In the genomic region with DNA sequence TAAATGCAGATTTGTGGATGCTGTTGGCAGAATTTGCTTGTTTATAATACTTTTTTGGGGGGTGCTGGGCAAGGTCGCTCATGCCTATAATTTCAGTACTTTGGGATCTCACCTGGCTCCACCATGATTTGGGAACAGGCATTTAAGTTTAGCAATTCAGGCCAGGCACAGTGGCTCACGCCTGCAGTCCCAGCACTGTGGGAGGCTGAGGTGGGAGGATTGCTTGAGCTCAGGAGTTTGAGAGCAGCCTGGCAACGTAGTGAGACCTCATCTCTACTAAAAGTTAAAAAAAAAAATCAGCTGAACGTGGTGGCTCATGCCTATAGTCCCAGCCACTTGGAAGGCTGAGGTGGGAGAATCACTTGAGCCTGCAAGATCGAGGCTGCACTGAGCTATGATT, we compare ENCODE assay signal across 16 cellular contexts. TPM values are rescaled to one million over a fixed set of nuclear protein-coding genes. Genes with fewer than 3 reads are reported as not detected.
A peak's percentile ranks its signal among the peaks of the same experiment; 100 is the strongest.
DNase-seq lines count a peak whose midpoint lies in the region; ATAC-seq, FAIRE-seq and TF ChIP-seq lines count a peak whose summit lies in the region.
"Had no signal": no experiment of that assay in that cellular context is flagged by ENCODE, and none has a peak within 500 bp of the region (broad histone marks: within the 10 kb centered on the region; RNA-seq: fewer than 3 reads in every experiment).

No MANE protein-coding gene starts in this region.

- H2BK15ac ChIP-seq in mesendoderm (replicated peaks; ENCODE audit: low read depth) = no peak overlapping the region

- H3K56ac ChIP-seq in mesendoderm (ENCODE audit: low read length) = no peak overlapping the region

- H3K4me2 ChIP-seq in A549 (peak overlapping the region; percentile 61; the same call in 1 of the 3 replicates), mesendoderm (ENCODE audit: low read length) (no peak overlapping the region)

- H3K4me1 ChIP-seq in A549 = peaks cover 49% of the 10 kb centered on the region
- H3K4me1 ChIP-seq in HEK293 (ENCODE audit: control insufficient read depth, insufficient read depth, low read length) = peaks cover 11% of the 10 kb centered on the region
- peaks cover 52% of the 10 kb centered on the region for H3K4me1 ChIP-seq in RWPE2 (ENCODE audit: insufficient read depth, poor library complexity, severe bottlenecking)
- peaks cover 7% of the 10 kb centered on the region for H3K4me1 ChIP-seq in mesendoderm (ENCODE audit: control insufficient read depth, low read depth, low read length)
- H3K4me1 ChIP-seq: BE2C had no signal

- no peak overlapping the region for H3K4ac ChIP-seq in mesendoderm (ENCODE audit: low read depth, low read length)

- H3K9ac ChIP-seq in mesendoderm (ENCODE audit: low read length) = no peak overlapping the region

- ATAC-seq in A549 (no peak), RWPE2 (ENCODE audit: low read depth) (no peak)
- ATAC-seq: HCT116 had no signal

- WGBS in A549 (ENCODE audit: missing lambda C conversion rate) = 91% methylated on average over 5 of the region's 5 CpGs
- WGBS in mesendoderm (ENCODE audit: extremely low coverage, insufficient coverage, low lambda C conversion rate) = no CpG with 5 or more reads among the region's 5 CpGs

- no peak for TF ChIP-seq POLR2A in A549 (IDR thresholded peaks at IDR 0.05; ENCODE audit: low read length)

- no peak for TF ChIP-seq RAD21 in A549 (conservative IDR thresholded peaks at IDR 0.05 in 1 of 2, IDR thresholded peaks at IDR 0.05 in 1 of 2)

- H3K27me3 ChIP-seq in RWPE2 (ENCODE audit: insufficient read depth, poor library complexity, severe bottlenecking) = no peaks in the 10 kb centered on the region
- H3K27me3 ChIP-seq in mesendoderm (ENCODE audit: insufficient read depth, low read length, poor library complexity) = no peaks in the 10 kb centered on the region
- H3K27me3 ChIP-seq: BE2C had no signal

- H4K8ac ChIP-seq in mesendoderm (ENCODE audit: low read depth, low read length) = no peak overlapping the region

- H2BK5ac ChIP-seq in mesendoderm (ENCODE audit: low read length) = no peak overlapping the region

- H3K9me3 ChIP-seq in A549 (no peaks in the 10 kb centered on the region), HEK293 (ENCODE audit: control insufficient read depth, insufficient read depth, low read depth, low read length) (no peaks in the 10 kb centered on the region), RWPE2 (ENCODE audit: severe bottlenecking) (no peaks in the 10 kb centered on the region)
- H3K9me3 ChIP-seq: BE2C had no signal

- no peak for TF ChIP-seq EP300 in A549 (IDR thresholded peaks at IDR 0.05)

- no peak overlapping the region for H3K23ac ChIP-seq in mesendoderm (ENCODE audit: low read length)

- H3K36me3 ChIP-seq in HEK293 (ENCODE audit: control insufficient read depth in 2 of 2, insufficient read depth in 1 of 2, low read length in 2 of 2) (no peaks in the 10 kb centered on the region; a peak in 1 of 3 replicates), RWPE2 (ENCODE audit: low read depth) (0 out of 2 replicates have a peak, but pooled peaks cover under 1% of the 10 kb centered on the region), mesendoderm (ENCODE audit: control insufficient read depth, insufficient read depth, low read length) (no peaks in the 10 kb centered on the region)
- H3K36me3 ChIP-seq: BE2C had no signal

- FAIRE-seq in A549 (lab: Jason Lieb, UNC) = no peak
- FAIRE-seq: A204.1, GM12892, H54 had no signal

- H3K4me3 ChIP-seq in A549 (no peak overlapping the region), HEK293 (ENCODE audit: low read depth, low read length) (no peak overlapping the region), RWPE2 (ENCODE audit: severe bottlenecking) (no peak overlapping the region), mesendoderm (ENCODE audit: low read length) (no peak overlapping the region)

- TF ChIP-seq CTCF in A549 (IDR thresholded peaks at IDR 0.05) (no peak), HEK293 (tag by site-specific recombination; IDR thresholded peaks at IDR 0.05) (no peak), RWPE2 (IDR thresholded peaks at IDR 0.05; ENCODE audit: poor library complexity, severe bottlenecking) (no peak)

- H3K27ac ChIP-seq in A549 = peak overlapping the region in 1 of 2 experiments; percentile 67; a peak in 3 of 6 replicates
- H3K27ac ChIP-seq in HEK293 (ENCODE audit: extremely low read depth, low read depth, low read length) = no peak overlapping the region
- peak overlapping the region; percentile 97 for H3K27ac ChIP-seq in RWPE2 (ENCODE audit: poor library complexity, severe bottlenecking)
- no peak overlapping the region for H3K27ac ChIP-seq in mesendoderm (ENCODE audit: low read depth, low read length)
- H3K27ac ChIP-seq: C4-2B had no signal

- H3K18ac ChIP-seq in mesendoderm (ENCODE audit: low read length) = no peak overlapping the region

- no peak for DNase-seq in A549 (ENCODE audit: low read depth in 1 of 2, low spot score in 1 of 2)
- DNase-seq in RWPE2 (ENCODE audit: low spot score) = no peak
- peak; percentile 30 for DNase-seq in mesendoderm
- DNase-seq in hepatic stellate cell (ENCODE audit: low spot score) = no peak
- DNase-seq in GM19238 (ENCODE audit: insufficient read length, low spot score) = no peak
- no peak for DNase-seq in NCI-H524 (lab: John Stamatoyannopoulos, UW)
- DNase-seq: BE2C; CD4-positive, alpha-beta memory T cell; DND-41; GDM1 had no signal

- POLR2A ChIA-PET in A549 (lab: Yijun Ruan, JAX) (no interaction called here), HEK293 (lab: Yijun Ruan, JAX) (interaction anchor here (0.7 kb wide), 1 partner anchor 32 kb away, joined by 4 read pairs; no protein-coding TSS in a partner anchor)

- no peak overlapping the region for H4K5ac ChIP-seq in mesendoderm (ENCODE audit: low read length)

- H3K79me2 ChIP-seq in mesendoderm (ENCODE audit: control insufficient read depth, insufficient read depth, low read length) = no peaks in the 10 kb centered on the region

- no peak overlapping the region for H2BK120ac ChIP-seq in mesendoderm (ENCODE audit: low read depth, low read length)

- H2AK5ac ChIP-seq in mesendoderm (ENCODE audit: low read length) = no peak overlapping the region

- H3K79me1 ChIP-seq in mesendoderm (ENCODE audit: low read length) = peaks cover 8% of the 10 kb centered on the region

- CTCF ChIA-PET in A549 (lab: Yijun Ruan, JAX) = interaction anchor here (0.6 to 1.2 kb wide), 3 partner anchors 8 to 130 kb away, joined by 3 read pairs; no protein-coding TSS in a partner anchor
- CTCF ChIA-PET in HEK293 (lab: Yijun Ruan, JAX) = interaction anchor here (0.7 kb wide), 1 partner anchor 61 kb away, joined by 4 read pairs; no protein-coding TSS in a partner anchor

TF ChIP-seq in A549, 52 proteins besides CTCF, POLR2A, EP300 and RAD21:
- TF ChIP-seq CHD4 (IDR thresholded peaks at IDR 0.05; ENCODE audit: borderline replicate concordance) (no peak), KDM1A (IDR thresholded peaks at IDR 0.05; ENCODE audit: low read depth) (no peak), ESRRA (IDR thresholded peaks at IDR 0.05; ENCODE audit: borderline replicate concordance, low read length) (no peak), CBX2 (IDR thresholded peaks at IDR 0.05; ENCODE audit: borderline replicate concordance, low read depth) (no peak), RARB (CRISPR knock-in tag; IDR thresholded peaks at IDR 0.05) (no peak), KDM5A (IDR thresholded peaks at IDR 0.05) (no peak), NPAS2 (CRISPR knock-in tag; IDR thresholded peaks at IDR 0.05; ENCODE audit: borderline replicate concordance) (no peak), JUNB (IDR thresholded peaks at IDR 0.05) (no peak), HOXA7 (CRISPR knock-in tag; IDR thresholded peaks at IDR 0.05) (no peak)
- TF ChIP-seq, protein P1, sequence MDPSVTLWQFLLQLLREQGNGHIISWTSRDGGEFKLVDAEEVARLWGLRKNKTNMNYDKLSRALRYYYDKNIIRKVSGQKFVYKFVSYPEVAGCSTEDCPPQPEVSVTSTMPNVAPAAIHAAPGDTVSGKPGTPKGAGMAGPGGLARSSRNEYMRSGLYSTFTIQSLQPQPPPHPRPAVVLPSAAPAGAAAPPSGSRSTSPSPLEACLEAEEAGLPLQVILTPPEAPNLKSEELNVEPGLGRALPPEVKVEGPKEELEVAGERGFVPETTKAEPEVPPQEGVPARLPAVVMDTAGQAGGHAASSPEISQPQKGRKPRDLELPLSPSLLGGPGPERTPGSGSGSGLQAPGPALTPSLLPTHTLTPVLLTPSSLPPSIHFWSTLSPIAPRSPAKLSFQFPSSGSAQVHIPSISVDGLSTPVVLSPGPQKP (IDR thresholded peaks at IDR 0.05; ENCODE audit: low read depth, low read length) = no peak
TF ChIP-seq in A549: peak in this region for 0.

TF ChIP-seq in HEK293, 187 proteins besides CTCF, POLR2A, EP300 and RAD21:
- TF ChIP-seq ZFHX2 (tag by site-specific recombination; conservative IDR thresholded peaks at IDR 0.05) (peak; percentile 52; the same call in 1 of the 2 replicates), EGR2 (tag by site-specific recombination; IDR thresholded peaks at IDR 0.05; ENCODE audit: low read depth) (0 out of 2 replicates have a peak, but pooled peaks have one; percentile 15), ZNF214 (tag by site-specific recombination; IDR thresholded peaks at IDR 0.05; ENCODE audit: borderline replicate concordance) (no peak)
- TF ChIP-seq, protein P2, sequence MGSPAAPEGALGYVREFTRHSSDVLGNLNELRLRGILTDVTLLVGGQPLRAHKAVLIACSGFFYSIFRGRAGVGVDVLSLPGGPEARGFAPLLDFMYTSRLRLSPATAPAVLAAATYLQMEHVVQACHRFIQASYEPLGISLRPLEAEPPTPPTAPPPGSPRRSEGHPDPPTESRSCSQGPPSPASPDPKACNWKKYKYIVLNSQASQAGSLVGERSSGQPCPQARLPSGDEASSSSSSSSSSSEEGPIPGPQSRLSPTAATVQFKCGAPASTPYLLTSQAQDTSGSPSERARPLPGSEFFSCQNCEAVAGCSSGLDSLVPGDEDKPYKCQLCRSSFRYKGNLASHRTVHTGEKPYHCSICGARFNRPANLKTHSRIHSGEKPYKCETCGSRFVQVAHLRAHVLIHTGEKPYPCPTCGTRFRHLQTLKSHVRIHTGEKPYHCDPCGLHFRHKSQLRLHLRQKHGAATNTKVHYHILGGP (tag by site-specific recombination; IDR thresholded peaks at IDR 0.05) = no peak

RNA-seq across cellular contexts. Expression of a gene that starts 20.7 kb away (rescaled TPM):
- 19.5 and 21.2 TPM in 2 replicates for polyA plus RNA-seq in A549 (2011; rRNA removed)
- polyA plus RNA-seq in A549 (2012; cell fraction: cytosol; rRNA removed) = 6.3 and 7.0 TPM in 2 replicates
- polyA plus RNA-seq in A549 (2012; cell fraction: nucleus; rRNA removed) = 18.2 and 19.3 TPM in 2 replicates
- polyA plus RNA-seq in A549 (2017; fragmentation: RNase III; extraction: RNeasy Plus Mini Kit Qiagen cat#74134 plus additional on column Dnase treatment) = 8.1 to 10.0 TPM (median 9.2 TPM) in 3 replicates
- 43.3 and 47.4 TPM in 2 replicates for polyA minus RNA-seq in A549 (2011; rRNA and poly(A)+ RNA removed)
- 2.6 TPM for polyA plus RNA-seq in mesendoderm (2013, experiment 1 of 2)
- polyA plus RNA-seq in mesendoderm (2013, experiment 2 of 2) = 2.8 TPM
